ENCODE assay signal across 8 cellular contexts in the genomic region with DNA sequence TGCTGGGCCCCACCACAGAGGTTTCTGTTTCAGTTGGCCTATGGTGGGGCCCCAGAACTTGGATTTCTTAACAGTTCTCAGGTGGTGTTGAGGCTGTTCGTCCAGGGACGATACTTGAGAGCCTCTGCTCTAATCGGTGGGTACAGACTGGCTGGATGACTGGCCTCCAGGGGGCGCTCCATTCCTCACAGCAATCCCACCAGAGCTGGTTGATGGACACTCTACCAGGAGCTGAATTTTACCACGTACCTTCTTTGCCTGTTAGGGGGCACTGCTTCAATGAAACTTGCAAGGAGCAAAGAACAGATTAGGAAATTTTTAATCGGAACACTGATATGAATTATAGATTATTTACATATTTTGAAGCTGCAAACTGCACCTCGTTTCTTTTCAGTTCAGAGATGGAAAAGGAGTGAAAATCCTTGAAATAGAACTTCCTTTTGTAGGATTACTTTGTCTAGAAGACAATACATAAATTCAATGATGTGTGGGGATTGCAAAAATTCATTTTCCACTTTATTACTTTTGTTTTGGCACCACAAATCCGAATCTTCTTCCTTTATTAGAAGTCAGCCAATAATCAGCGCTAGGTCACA. TPM values are rescaled to one million over a fixed set of nuclear protein-coding genes. Genes with fewer than 3 reads are reported as not detected.
A peak's percentile ranks its signal among the peaks of the same experiment; 100 is the strongest.
DNase-seq lines count a peak whose midpoint lies in the region; ATAC-seq and TF ChIP-seq lines count a peak whose summit lies in the region.

No MANE protein-coding gene starts in this region.

- intact Hi-C loops in dorsolateral prefrontal cortex (cut with DNase I): loop anchor here in 1 of 2 donors (1.0 kb wide), 1 partner anchor 97 kb away; no protein-coding TSS in a partner anchor

- peak; percentile 51 for TF ChIP-seq CTCF in AG09309 (IDR thresholded peaks at IDR 0.05; ENCODE audit: control insufficient read depth, insufficient read depth, low read depth, low read length, missing control alignments)
- peak; percentile 34 to 96 (median 87) for TF ChIP-seq CTCF in dorsolateral prefrontal cortex (IDR thresholded peaks at IDR 0.05 in 54 of 56, conservative IDR thresholded peaks at IDR 0.05 in 2 of 56; ENCODE audit: low read depth in 1 of 56, partially characterized antibody in 56 of 56)
- peak; percentile 81 for TF ChIP-seq CTCF in lung (IDR thresholded peaks at IDR 0.05; ENCODE audit: control extremely low read depth, extremely low read depth)

- peak; percentile 10 for DNase-seq in AG09309 (ENCODE audit: low read depth)
- peak; percentile 75 for DNase-seq in NCI-H460 (ENCODE audit: extremely low read depth, low read depth)
- DNase-seq in activated CD4-positive, alpha-beta T cell treated with anti-CD3 and anti-CD28 coated beads, Interleukin-2, amount 50 U/mL, for 24 hours (ENCODE audit: low read depth in 1 of 2, low spot score in 1 of 2): peak; percentile 76 to 86
- peak; percentile 46 to 93 (median 76) for DNase-seq in dorsolateral prefrontal cortex
- peak; percentile 90 for DNase-seq in lung (ENCODE audit: low spot score)
- DNase-seq in stimulated activated CD8-positive, alpha-beta memory T cell treated with anti-CD3 and anti-CD28 coated beads, Interleukin-12 subunit alpha, Interleukin-12 subunit beta, amount 100 ng/mL, for 24 hours (ENCODE audit: extremely low read depth): peak; percentile 74

- H3K4me3 ChIP-seq in AG09309 (ENCODE audit: control insufficient read depth, low read depth, low read length) (no peak overlapping the region), dorsolateral prefrontal cortex (peak overlapping the region in 26 of 59 donors; percentile 2 to 43 (median 18)), lung (no peak overlapping the region)

- H3K27me3 ChIP-seq in dorsolateral prefrontal cortex (no peaks in the 10 kb centered on the region), lung (ENCODE audit: control insufficient read depth, insufficient read depth) (no peaks in the 10 kb centered on the region)

- H3K36me3 ChIP-seq in lung (ENCODE audit: control insufficient read depth in 2 of 2, insufficient read depth in 2 of 2, low read length in 2 of 2): no peaks in the 10 kb centered on the region

- no peaks in the 10 kb centered on the region for H3K9me3 ChIP-seq in lung (ENCODE audit: control insufficient read depth in 2 of 2, insufficient read depth in 1 of 2, low read length in 1 of 2)

- ATAC-seq in GM18873 (IDR thresholded peaks at IDR 0.05; ENCODE audit: low FRiP score, unreplicated experiment): peak; percentile 99
- peak; percentile 100 for ATAC-seq in HG03097 (IDR thresholded peaks at IDR 0.05; ENCODE audit: low FRiP score, unreplicated experiment)
- ATAC-seq in lung (ENCODE audit: insufficient read depth, low FRiP score): peak; percentile 97

- 20 to 24% methylated on average over 9 of the region's 9 CpGs for WGBS in lung, 2 donors

- H3K27ac ChIP-seq in dorsolateral prefrontal cortex (no peak overlapping the region), lung (ENCODE audit: low read depth in 1 of 2, low read length in 1 of 2) (no peak overlapping the region)

- H3K4me1 ChIP-seq in lung (ENCODE audit: control insufficient read depth in 2 of 2, insufficient read depth in 2 of 2, low read length in 2 of 2): no peaks in the 10 kb centered on the region

RNA-seq across cellular contexts. Expression of a gene that starts 44.8 kb away (rescaled TPM):
- total RNA-seq in NCI-H460 (2014; rRNA removed; shearing (Covaris generic)): 45.8 and 49.8 TPM in 2 replicates
- 29.3 and 45.5 TPM in 2 replicates for polyA plus RNA-seq in NCI-H460 (2014; cell fraction: nucleus; rRNA removed)
- total RNA-seq in dorsolateral prefrontal cortex (10 to 100 TPM; 29.1 to 48.6 (median 40.9) TPM), lung (10 to 100 TPM; 24.5 to 80.5 TPM)
- 10 to 100 TPM; 15.0 to 26.7 TPM for polyA plus RNA-seq in lung

Comparison
In these comparisons a context has a peak if more than half of its experiments do, and no peak if none do; other contexts are left out.
1. DNase-seq: peak in every context shown above with its lines; median percentile 90 in lung; 81 in activated CD4-positive, alpha-beta T cell treated with anti-CD3 and anti-CD28 coated beads, Interleukin-2, amount 50 U/mL, for 24 hours; 76 in dorsolateral prefrontal cortex; 75 in NCI-H460; 74 in stimulated activated CD8-positive, alpha-beta memory T cell treated with anti-CD3 and anti-CD28 coated beads, Interleukin-12 subunit alpha, Interleukin-12 subunit beta, amount 100 ng/mL, for 24 hours; 10 in AG09309.